8 cellular contexts compared by ENCODE assay signal in genomic region chr3:61877359-61877770, GRCh38.
DNase-seq lines count a peak whose midpoint lies in the region; ATAC-seq, FAIRE-seq and TF ChIP-seq lines count a peak whose summit lies in the region.

No MANE protein-coding gene starts in this region.

- no TSS peak for BruUV-seq in K562 (replicated peaks; lab: Mats Ljungman, UMichigan)

- no peak for FAIRE-seq in K562 (lab: Jason Lieb, UNC)

- TF ChIP-seq RAD21 in K562 (CRISPR knock-in tag; conservative IDR thresholded peaks at IDR 0.05 in 1 of 2, IDR thresholded peaks at IDR 0.05 in 1 of 2): no peak

- no peak overlapping the region for H3K4me3 Mint-ChIP-seq in activated CD8-positive, alpha-beta memory T cell treated with anti-CD3 and anti-CD28 coated beads, Interleukin-2, amount 10 ng/mL, durations not matched to agents 7 days and 5 days

- H3K9me1 ChIP-seq in K562 (ENCODE audit: control insufficient read depth, insufficient read depth, low read length): no peaks in the 10 kb centered on the region

- H3K9me3 Mint-ChIP-seq in activated CD8-positive, alpha-beta memory T cell treated with anti-CD3 and anti-CD28 coated beads, Interleukin-2, amount 10 ng/mL, durations not matched to agents 7 days and 5 days (ENCODE audit: low read depth): no peaks in the 10 kb centered on the region

- no peaks in the 10 kb centered on the region for H3K36me3 Mint-ChIP-seq in activated CD8-positive, alpha-beta memory T cell treated with anti-CD3 and anti-CD28 coated beads, Interleukin-2, amount 10 ng/mL, durations not matched to agents 7 days and 5 days

- no peaks in the 10 kb centered on the region for H3K27me3 Mint-ChIP-seq in activated CD8-positive, alpha-beta memory T cell treated with anti-CD3 and anti-CD28 coated beads, Interleukin-2, amount 10 ng/mL, durations not matched to agents 7 days and 5 days

- no peak overlapping the region for H3K9ac ChIP-seq in K562 (ENCODE audit: insufficient read depth in 1 of 2, low read depth in 2 of 2, low read length in 2 of 2)

- H3K27ac ChIP-seq in K562 (ENCODE audit: extremely low read depth, low read depth, low read length): no peak overlapping the region

- H3K4me1 Mint-ChIP-seq in activated CD8-positive, alpha-beta memory T cell treated with anti-CD3 and anti-CD28 coated beads, Interleukin-2, amount 10 ng/mL, durations not matched to agents 7 days and 5 days: no peaks in the 10 kb centered on the region

- TF ChIP-seq POLR2A in K562 (conservative IDR thresholded peaks at IDR 0.05) (no peak), lower leg skin (IDR thresholded peaks at IDR 0.05) (no peak)

- H3K27me3 ChIP-seq in K562 (ENCODE audit: control insufficient read depth in 2 of 2, insufficient read depth in 2 of 2, low read length in 2 of 2): no peaks in the 10 kb centered on the region

- TF ChIP-seq CTCF in K562 (IDR thresholded peaks at IDR 0.05 in 2 of 3, conservative IDR thresholded peaks at IDR 0.05 in 1 of 3; ENCODE audit: insufficient read depth in 2 of 3, low read depth in 1 of 3, low read length in 3 of 3) (peak in 1 of 3 experiments; percentile 15; a peak in 1 of 6 replicates), lower leg skin (IDR thresholded peaks at IDR 0.05) (no peak)

- H3K9me3 ChIP-seq in K562 (replicated peaks; ENCODE audit: control insufficient read depth, insufficient read depth, low read depth, low read length): no peaks in the 10 kb centered on the region

- no peak for TF ChIP-seq EP300 in K562 (IDR thresholded peaks at IDR 0.05; ENCODE audit: low read length)

- no peaks in the 10 kb centered on the region for H4K20me1 ChIP-seq in K562 (replicated peaks; ENCODE audit: control insufficient read depth, insufficient read depth, low read length)

- in situ Hi-C loops in ACHN (cut with HindIII; ENCODE audit: low pct_ligation_motif_present, low pct_unique_long_range_greater_than_20kb, low sequenced_read_pairs): no loop called here
- in situ Hi-C loops in K562 (cut with MboI): no loop called here

- intact Hi-C loops in K562 (cut with micrococcal nuclease) (no loop called here), lower leg skin (cut with DNase I; ENCODE audit: low total_unique reads) (no loop called here)

- ATAC-seq in GM19351 (IDR thresholded peaks at IDR 0.05; ENCODE audit: unreplicated experiment) (peak; percentile 93), HG03135 (IDR thresholded peaks at IDR 0.05; ENCODE audit: unreplicated experiment) (peak; percentile 98), K562 (0 out of 3 replicates have a peak, but pooled peaks have one; percentile 54)
- no peak for ATAC-seq in activated CD8-positive, alpha-beta memory T cell treated with anti-CD3 and anti-CD28 coated beads, Interleukin-2, amount 10 ng/mL, durations not matched to agents 7 days and 5 days

- no peaks in the 10 kb centered on the region for H3K79me2 ChIP-seq in K562 (ENCODE audit: control insufficient read depth, insufficient read depth, low read length)

- POLR2A ChIA-PET in K562 (lab: Yijun Ruan, JAX): no interaction called here

- CTCF ChIA-PET in K562 (lab: Yijun Ruan, JAX; ENCODE audit: low intra/inter-chr PET ratio): no interaction called here
- CTCF ChIA-PET in activated CD8-positive, alpha-beta memory T cell treated with anti-CD3 and anti-CD28 coated beads, Interleukin-2, amount 10 ng/mL, durations not matched to agents 7 days and 5 days (lab: Charles Lee): no interaction called here

- DNase-seq in ACHN: peak; percentile 31
- DNase-seq in K562 (ENCODE audit: extremely low read depth in 1 of 4, low spot score in 3 of 4): no peak
- no peak for DNase-seq in COLO829 (ENCODE audit: low spot score)
- DNase-seq in amygdala (lab: John Stamatoyannopoulos, UW): no peak
- no peak for DNase-seq in lower leg skin (ENCODE audit: low spot score in 2 of 2)
- no peak for DNase-seq in activated CD8-positive, alpha-beta memory T cell treated with anti-CD3 and anti-CD28 coated beads, Interleukin-2, amount 10 ng/mL, durations not matched to agents 7 days and 5 days

- no peaks in the 10 kb centered on the region for H3K36me3 ChIP-seq in K562 (ENCODE audit: control insufficient read depth, insufficient read depth, low read length)

- no peaks in the 10 kb centered on the region for H3K4me1 ChIP-seq in K562 (replicated peaks in 1 of 2; ENCODE audit: control insufficient read depth in 2 of 2, insufficient read depth in 2 of 2, low read length in 2 of 2)

- no peak overlapping the region for H2AFZ ChIP-seq in K562 (ENCODE audit: low read depth, low read length)

- WGBS in K562 (ENCODE audit: insufficient coverage, low coverage, missing lambda C conversion rate): 7% methylated on average over 4 of the region's 4 CpGs
- 71 to 78% methylated on average over 4 of the region's 4 CpGs for WGBS in lower leg skin, 2 donors

- H3K27ac Mint-ChIP-seq in activated CD8-positive, alpha-beta memory T cell treated with anti-CD3 and anti-CD28 coated beads, Interleukin-2, amount 10 ng/mL, durations not matched to agents 7 days and 5 days: no peak overlapping the region

- H3K4me2 ChIP-seq in K562 (ENCODE audit: insufficient read depth, low read length): no peak overlapping the region; the same call in 1 of the 2 replicates

- H3K4me3 ChIP-seq in K562 (no peak overlapping the region), lower leg skin (ENCODE audit: low read depth, poor library complexity, severe bottlenecking) (no peak overlapping the region)

TF ChIP-seq in K562, 482 proteins besides CTCF, POLR2A, EP300 and RAD21 (continues in another document):
- TF ChIP-seq BRF2 (IDR thresholded peaks at IDR 0.05; ENCODE audit: borderline replicate concordance, insufficient read depth, insufficient read length) (no peak), ZNF740 (CRISPR knock-in tag; IDR thresholded peaks at IDR 0.05) (no peak), ZNF740 (tag; IDR thresholded peaks at IDR 0.05) (no peak), TRIM24 (IDR thresholded peaks at IDR 0.05) (peak in 1 of 2 experiments; percentile 64; a peak in 1 of 4 replicates), CEBPG (CRISPR knock-in tag; IDR thresholded peaks at IDR 0.05) (no peak), CEBPG (tag; conservative IDR thresholded peaks at IDR 0.05 in 1 of 2, IDR thresholded peaks at IDR 0.05 in 1 of 2) (peak; percentile 71 to 87), IRF2 (CRISPR knock-in tag; IDR thresholded peaks at IDR 0.05) (no peak), ARID1B (IDR thresholded peaks at IDR 0.05) (no peak), POLR2G (IDR thresholded peaks at IDR 0.05; ENCODE audit: low read depth, low read length) (no peak), ESRRA (IDR thresholded peaks at IDR 0.05; ENCODE audit: borderline replicate concordance, low read depth) (no peak), IFI16 (CRISPR knock-in tag; IDR thresholded peaks at IDR 0.05) (no peak)
- TF ChIP-seq, protein P1, sequence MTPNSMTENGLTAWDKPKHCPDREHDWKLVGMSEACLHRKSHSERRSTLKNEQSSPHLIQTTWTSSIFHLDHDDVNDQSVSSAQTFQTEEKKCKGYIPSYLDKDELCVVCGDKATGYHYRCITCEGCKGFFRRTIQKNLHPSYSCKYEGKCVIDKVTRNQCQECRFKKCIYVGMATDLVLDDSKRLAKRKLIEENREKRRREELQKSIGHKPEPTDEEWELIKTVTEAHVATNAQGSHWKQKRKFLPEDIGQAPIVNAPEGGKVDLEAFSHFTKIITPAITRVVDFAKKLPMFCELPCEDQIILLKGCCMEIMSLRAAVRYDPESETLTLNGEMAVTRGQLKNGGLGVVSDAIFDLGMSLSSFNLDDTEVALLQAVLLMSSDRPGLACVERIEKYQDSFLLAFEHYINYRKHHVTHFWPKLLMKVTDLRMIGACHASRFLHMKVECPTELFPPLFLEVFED (CRISPR knock-in tag; conservative IDR thresholded peaks at IDR 0.05): no peak
- TF ChIP-seq, protein P2, sequence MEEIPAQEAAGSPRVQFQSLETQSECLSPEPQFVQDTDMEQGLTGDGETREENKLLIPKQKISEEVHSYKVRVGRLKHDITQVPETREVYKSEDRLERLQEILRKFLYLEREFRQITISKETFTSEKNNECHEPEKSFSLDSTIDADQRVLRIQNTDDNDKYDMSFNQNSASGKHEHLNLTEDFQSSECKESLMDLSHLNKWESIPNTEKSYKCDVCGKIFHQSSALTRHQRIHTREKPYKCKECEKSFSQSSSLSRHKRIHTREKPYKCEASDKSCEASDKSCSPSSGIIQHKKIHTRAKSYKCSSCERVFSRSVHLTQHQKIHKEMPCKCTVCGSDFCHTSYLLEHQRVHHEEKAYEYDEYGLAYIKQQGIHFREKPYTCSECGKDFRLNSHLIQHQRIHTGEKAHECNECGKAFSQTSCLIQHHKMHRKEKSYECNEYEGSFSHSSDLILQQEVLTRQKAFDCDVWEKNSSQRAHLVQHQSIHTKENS (CRISPR knock-in tag; IDR thresholded peaks at IDR 0.05): no peak
